Comparison of ENCODE assay signal across 14 cellular contexts in the genomic region with DNA sequence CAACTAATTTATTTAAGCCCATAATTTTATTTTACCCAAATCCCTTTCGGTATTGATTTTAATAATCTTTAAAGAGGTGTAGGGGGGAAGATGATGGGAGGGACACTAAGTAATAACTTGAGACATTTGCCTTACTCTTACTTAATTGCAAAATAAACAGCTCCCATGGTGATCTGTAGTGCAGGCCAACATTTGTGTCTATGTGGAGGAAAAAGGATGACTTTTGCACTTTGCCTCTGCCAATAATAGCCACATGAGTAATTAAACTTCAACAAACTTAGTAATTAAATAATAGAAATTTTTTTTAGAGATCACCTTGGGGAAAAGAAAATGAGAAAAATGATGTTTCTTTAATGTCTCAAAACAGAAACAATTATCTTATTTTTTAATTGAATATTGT. TPM values are rescaled to one million over a fixed set of nuclear protein-coding genes. Genes with fewer than 3 reads are reported as not detected.
A peak's percentile ranks its signal among the peaks of the same experiment; 100 is the strongest.
DNase-seq lines count a peak whose midpoint lies in the region; ATAC-seq, FAIRE-seq and TF ChIP-seq lines count a peak whose summit lies in the region.
"Had no signal": no experiment of that assay in that cellular context is flagged by ENCODE, and none has a peak within 500 bp of the region (broad histone marks: within the 10 kb centered on the region; RNA-seq: fewer than 3 reads in every experiment).

No MANE protein-coding gene starts in this region.

- RAD21 ChIA-PET in HCT116 (lab: Charles Lee; ENCODE audit: low non-redundant PET in 1 of 2, low total read pairs in 2 of 2, uncharacterized antibody in 2 of 2, unreplicated experiment in 2 of 2) = no interaction called here

- H3K9me3 Mint-ChIP-seq in CD8-positive, alpha-beta memory T cell = peaks cover 0 to 5% (median 0%) of the 10 kb centered on the region in 5 donors
- H3K9me3 Mint-ChIP-seq: CD8-positive, alpha-beta T cell had no signal

- ATAC-seq in HCT116 (no peak), HG03565 (IDR thresholded peaks at IDR 0.05; ENCODE audit: unreplicated experiment) (no peak)
- ATAC-seq: A549 had no signal

- intact Hi-C loops in HCT116 (cut with micrococcal nuclease) (no loop called here), kidney (cut with DNase I) (no loop called here)

- H3K79me2 ChIP-seq in HCT116 (ENCODE audit: insufficient read depth, low read length) = no peaks in the 10 kb centered on the region

- FAIRE-seq in kidney (lab: Jason Lieb, UNC) = peak; percentile 76
- FAIRE-seq: A549, GM18507, HTR-8/SVneo had no signal

- no TSS peak for BruUV-seq in HCT116 (replicated peaks; lab: Mats Ljungman, UMichigan)

- H3K9me2 ChIP-seq in HCT116 (ENCODE audit: insufficient read depth) = no peaks in the 10 kb centered on the region

- no peak overlapping the region for H3K4me3 Mint-ChIP-seq in CD8-positive, alpha-beta memory T cell
- H3K4me3 Mint-ChIP-seq: CD14-positive monocyte; CD8-positive, alpha-beta T cell; H9 had no signal

- no peaks in the 10 kb centered on the region for H4K20me1 ChIP-seq in HCT116 (ENCODE audit: insufficient read depth)

- no peaks in the 10 kb centered on the region for H3K27me3 ChIP-seq in HCT116 (ENCODE audit: insufficient read depth, low read length)
- no peaks in the 10 kb centered on the region for H3K27me3 ChIP-seq in CD8-positive, alpha-beta memory T cell (ENCODE audit: insufficient read depth, low read length, poor library complexity, severe bottlenecking)

- no peaks in the 10 kb centered on the region for H3K36me3 Mint-ChIP-seq in CD8-positive, alpha-beta memory T cell
- H3K36me3 Mint-ChIP-seq: CD14-positive monocyte; CD8-positive, alpha-beta T cell had no signal

- H3K27me3 Mint-ChIP-seq in CD8-positive, alpha-beta memory T cell = no peaks in the 10 kb centered on the region

- TF ChIP-seq CTCF in HCT116 (IDR thresholded peaks at IDR 0.05 in 2 of 3, conservative IDR thresholded peaks at IDR 0.05 in 1 of 3; ENCODE audit: borderline replicate concordance in 1 of 3, insufficient read depth in 1 of 3, low read depth in 2 of 3, low read length in 2 of 3) (no peak), kidney (IDR thresholded peaks at IDR 0.05; ENCODE audit: borderline replicate concordance, extremely low read depth, insufficient read depth) (no peak)

- H3K9ac ChIP-seq in HCT116 (ENCODE audit: low read length) (no peak overlapping the region), kidney (ENCODE audit: low read length in 2 of 2) (no peak overlapping the region)

- no peak for TF ChIP-seq RAD21 in HCT116 (IDR thresholded peaks at IDR 0.05; ENCODE audit: low read depth)

- DNase-seq in COR-L47 (lab: John Stamatoyannopoulos, UW) = peak; percentile 12
- no peak for DNase-seq in HCT116 (ENCODE audit: low read depth, low spot score)
- DNase-seq in kidney = no peak
- peak; percentile 43 for DNase-seq in renal cortical epithelial cell (ENCODE audit: low read depth)
- DNase-seq in CD8-positive, alpha-beta memory T cell = no peak
- DNase-seq: CD8-positive, alpha-beta T cell; DMS53; GOT3; H9 had no signal

- H3K36me3 ChIP-seq in HCT116 (ENCODE audit: control insufficient read depth in 1 of 2, insufficient read depth in 2 of 2, low read length in 2 of 2) (no peaks in the 10 kb centered on the region), kidney (ENCODE audit: control insufficient read depth in 1 of 2, insufficient read depth in 2 of 2, low read length in 2 of 2) (no peaks in the 10 kb centered on the region)
- no peaks in the 10 kb centered on the region for H3K36me3 ChIP-seq in CD8-positive, alpha-beta memory T cell (ENCODE audit: insufficient read depth, low read length)

- no peak overlapping the region for H3K4me2 ChIP-seq in HCT116 (ENCODE audit: low read length)
- H3K4me2 ChIP-seq: A549 had no signal

- no peaks in the 10 kb centered on the region for H3K9me3 ChIP-seq in HCT116 (ENCODE audit: control insufficient read depth in 1 of 2, insufficient read depth in 1 of 2, low read depth in 1 of 2, low read length in 2 of 2)
- no peaks in the 10 kb centered on the region for H3K9me3 ChIP-seq in kidney (ENCODE audit: control insufficient read depth in 1 of 2, low read length in 2 of 2)
- H3K9me3 ChIP-seq in CD8-positive, alpha-beta memory T cell (ENCODE audit: low read length) = no peaks in the 10 kb centered on the region
- H3K9me3 ChIP-seq: A549 had no signal

- H3K4me1 ChIP-seq in HCT116 (ENCODE audit: control insufficient read depth in 1 of 2, insufficient read depth in 2 of 2, low read length in 2 of 2) = peaks cover 0 to 6% of the 10 kb centered on the region in 2 experiments; a peak in 1 of 4 replicates
- peaks cover 0 to 15% of the 10 kb centered on the region in 2 donors for H3K4me1 ChIP-seq in kidney (ENCODE audit: control insufficient read depth in 1 of 2, insufficient read depth in 1 of 2, low read depth in 1 of 2, low read length in 2 of 2)
- H3K4me1 ChIP-seq in CD8-positive, alpha-beta memory T cell (ENCODE audit: insufficient read depth, low read length) = no peaks in the 10 kb centered on the region

- H3K27ac ChIP-seq in HCT116 (ENCODE audit: low read depth, low read length) (no peak overlapping the region), kidney (ENCODE audit: low read depth in 2 of 2, low read length in 2 of 2) (peak overlapping the region; percentile 51 to 60)
- no peak overlapping the region for H3K27ac ChIP-seq in CD8-positive, alpha-beta memory T cell (ENCODE audit: low read depth, low read length)
- H3K27ac ChIP-seq: A549 had no signal

- peaks cover 6 to 13% (median 7%) of the 10 kb centered on the region in 3 donors for H3K4me1 Mint-ChIP-seq in CD8-positive, alpha-beta memory T cell
- H3K4me1 Mint-ChIP-seq: CD14-positive monocyte had no signal

- H3K27ac Mint-ChIP-seq in CD8-positive, alpha-beta memory T cell = no peak overlapping the region
- H3K27ac Mint-ChIP-seq: CD14-positive monocyte; CD8-positive, alpha-beta T cell; H9 had no signal

- CTCF ChIA-PET in HCT116 (lab: Charles Lee) = no interaction called here
- CTCF ChIA-PET in CD8-positive, alpha-beta memory T cell (lab: Charles Lee) = no interaction called here

- POLR2A ChIA-PET in HCT116 (lab: Charles Lee) = no interaction called here
- POLR2A ChIA-PET in CD8-positive, alpha-beta memory T cell (lab: Charles Lee) = no interaction called here

- H3K4me3 ChIP-seq in HCT116 (replicated peaks in 1 of 2; ENCODE audit: low read depth in 1 of 2, low read length in 2 of 2) (no peak overlapping the region), kidney (ENCODE audit: low read length in 2 of 2) (no peak overlapping the region)
- H3K4me3 ChIP-seq in CD8-positive, alpha-beta memory T cell (ENCODE audit: low read length) = no peak overlapping the region
- H3K4me3 ChIP-seq: A549 had no signal

- H2AFZ ChIP-seq in HCT116 (ENCODE audit: low read depth, low read length, poor library complexity, severe bottlenecking) = peak overlapping the region; percentile 50

- TF ChIP-seq POLR2A in HCT116 (IDR thresholded peaks at IDR 0.05; ENCODE audit: borderline replicate concordance, extremely low read depth, insufficient read depth, insufficient read length) = no peak

TF ChIP-seq in HCT116, 20 proteins besides CTCF, POLR2A, EP300 and RAD21:
- TF ChIP-seq ZNF274 (IDR thresholded peaks at IDR 0.05; ENCODE audit: low read depth, low read length) = no peak

RNA-seq across cellular contexts. Expression of a gene that starts 29.9 kb away (rescaled TPM):
- 43.8 TPM for total RNA-seq in HCT116 (2021; ENCODE audit: unreplicated experiment)
- 4.8 and 6.7 TPM in 2 replicates for polyA plus RNA-seq in HCT116 (2012)
- total RNA-seq in kidney = 87.6 TPM
- polyA plus RNA-seq in kidney (ENCODE audit: insufficient read depth, low read depth, low replicate concordance) = 19.5 TPM
- total RNA-seq in renal cortical epithelial cell = 90.3 and 113 TPM in 2 replicates
- 10 to 100 TPM; 28.8 to 30.7 TPM for total RNA-seq in CD8-positive, alpha-beta memory T cell
- polyA plus RNA-seq in CD8-positive, alpha-beta memory T cell = 9.3 TPM

Comparison
In these comparisons a context has a peak if more than half of its experiments do, and no peak if none do; other contexts are left out.
1. DNase-seq: peak in COR-L47 (single experiment) and renal cortical epithelial cell (single experiment); none in HCT116 (single experiment), kidney (single experiment) and CD8-positive, alpha-beta memory T cell (0 of 5).
2. H3K27ac ChIP-seq: peak in kidney (2 of 2); none in HCT116 (single experiment) and CD8-positive, alpha-beta memory T cell (single experiment).